17 cellular contexts compared by ENCODE assay signal in genomic region chr11:129223701-129224149, GRCh38. TPM values are rescaled to one million over a fixed set of nuclear protein-coding genes. Genes with fewer than 3 reads are reported as not detected.
DNase-seq lines count a peak whose midpoint lies in the region; ATAC-seq and TF ChIP-seq lines count a peak whose summit lies in the region.
"Had no signal": no experiment of that assay in that cellular context is flagged by ENCODE, and none has a peak within 500 bp of the region (broad histone marks: within the 10 kb centered on the region; RNA-seq: fewer than 3 reads in every experiment).

No MANE protein-coding gene starts in this region.

- intact Hi-C loops in thyroid gland (cut with DNase I) = no loop called here

- no peak overlapping the region for H3K27ac ChIP-seq in thyroid gland
- H3K27ac ChIP-seq: stomach had no signal

- ATAC-seq in GM18511 (IDR thresholded peaks at IDR 0.05; ENCODE audit: unreplicated experiment) (no peak), GM19351 (IDR thresholded peaks at IDR 0.05; ENCODE audit: unreplicated experiment) (no peak)
- ATAC-seq: activated naive CD4-positive, alpha-beta T cell treated with anti-CD3 and anti-CD28 coated beads, Interleukin-2, amount 50 U/mL, for 72 hours had no signal

- no peak for TF ChIP-seq POLR2A in thyroid gland (IDR thresholded peaks at IDR 0.05)

- H3K4me1 ChIP-seq in thyroid gland = no peaks in the 10 kb centered on the region

- peak overlapping the region; percentile 44 for H3K27ac Mint-ChIP-seq in mesothelial cell of epicardium
- H3K27ac Mint-ChIP-seq: activated naive CD4-positive, alpha-beta T cell treated with anti-CD3 and anti-CD28 coated beads, Interleukin-2, amount 50 U/mL, for 72 hours; T-helper 2 cell treated with Interferon-gamma antibody and Interleukin-4, amounts not matched to agents 5 μg/mL and 100 μg/mL, for 36 hours had no signal

- no peak overlapping the region for H3K4me3 ChIP-seq in AG09309 (ENCODE audit: control insufficient read depth, low read depth, low read length)
- H3K4me3 ChIP-seq in fibroblast of mammary gland (ENCODE audit: control insufficient read depth, low read depth, low read length) = no peak overlapping the region
- H3K4me3 ChIP-seq in thyroid gland (replicated peaks in 1 of 3) = no peak overlapping the region
- H3K4me3 ChIP-seq: stomach had no signal

- TF ChIP-seq CTCF in AG09309 (IDR thresholded peaks at IDR 0.05; ENCODE audit: control insufficient read depth, insufficient read depth, low read depth, low read length, missing control alignments) (no peak), fibroblast of mammary gland (conservative IDR thresholded peaks at IDR 0.05; ENCODE audit: control insufficient read depth, insufficient read depth, low read depth, low read length) (no peak), mesothelial cell of epicardium (IDR thresholded peaks at IDR 0.05; ENCODE audit: unreplicated experiment) (no peak), thyroid gland (IDR thresholded peaks at IDR 0.05) (no peak), GM10248 (IDR thresholded peaks at IDR 0.05; ENCODE audit: control extremely low read depth, extremely low read depth, low read depth, missing control alignments) (no peak)

- H3K27me3 ChIP-seq in thyroid gland = no peaks in the 10 kb centered on the region
- H3K27me3 ChIP-seq: stomach had no signal

- H3K4me1 Mint-ChIP-seq in mesothelial cell of epicardium = peaks cover 38% of the 10 kb centered on the region

- no peaks in the 10 kb centered on the region for H3K9me3 ChIP-seq in thyroid gland

- no peak overlapping the region for H3K4me3 Mint-ChIP-seq in mesothelial cell of epicardium
- H3K4me3 Mint-ChIP-seq: T-helper 2 cell treated with Interferon-gamma antibody and Interleukin-4, amounts not matched to agents 5 μg/mL and 100 μg/mL, for 36 hours had no signal

- no peaks in the 10 kb centered on the region for H3K36me3 ChIP-seq in thyroid gland
- H3K36me3 ChIP-seq: stomach had no signal

- peaks cover 32% of the 10 kb centered on the region for H3K9me3 Mint-ChIP-seq in mesothelial cell of epicardium

- no peaks in the 10 kb centered on the region for H3K27me3 Mint-ChIP-seq in mesothelial cell of epicardium (ENCODE audit: low read depth)

- DNase-seq in AG09309 (ENCODE audit: low read depth) = peak; percentile 60
- DNase-seq in NCI-H446 (lab: John Stamatoyannopoulos, UW) = peak; percentile 15 to 36
- peak; percentile 83 for DNase-seq in fibroblast of mammary gland (ENCODE audit: low read depth)
- no peak for DNase-seq in mesothelial cell of epicardium (ENCODE audit: low spot score in 2 of 2, unreplicated experiment in 2 of 2)
- DNase-seq in thyroid gland = no peak
- DNase-seq in GM10248 (ENCODE audit: extremely low spot score) = no peak
- DNase-seq: activated CD4-positive, alpha-beta T cell treated with anti-CD3 and anti-CD28 coated beads for 4 hours; central memory CD4-positive, alpha-beta T cell; GF-D8; islet precursor cell; KBM-7; NCI-H1092; stomach had no signal

- POLR2A ChIA-PET in GM10248 (lab: Yijun Ruan, JAX) = no interaction called here

- CTCF ChIA-PET in GM10248 (lab: Yijun Ruan, JAX) = interaction anchor here (1.2 to 2.5 kb wide), 2 partner anchors 14 to 19 kb away, joined by 5 to 8 read pairs; no protein-coding TSS in a partner anchor

- 65 to 84% methylated on average over 2 of the region's 2 CpGs for WGBS in thyroid gland, 2 donors

- peaks cover 30% of the 10 kb centered on the region for H3K36me3 Mint-ChIP-seq in mesothelial cell of epicardium

RNA-seq across cellular contexts. Expression of gene ARHGAP32, which starts 31.6 kb away (rescaled TPM):
- total RNA-seq in mesothelial cell of epicardium (39.3 to 41.9 TPM (median 41.4 TPM) in 3 replicates), thyroid gland (10 to 100 TPM; 13.5 to 21.9 (median 20.2) TPM)

Comparison
In these comparisons a context has a peak if more than half of its experiments do, and no peak if none do; other contexts are left out.
1. DNase-seq: peak in AG09309 (single experiment), NCI-H446 (2 of 2) and fibroblast of mammary gland (single experiment); none in mesothelial cell of epicardium (0 of 2), thyroid gland (0 of 2) and GM10248 (single experiment).